Comparison of ENCODE assay signal across 8 cellular contexts in the genomic region with DNA sequence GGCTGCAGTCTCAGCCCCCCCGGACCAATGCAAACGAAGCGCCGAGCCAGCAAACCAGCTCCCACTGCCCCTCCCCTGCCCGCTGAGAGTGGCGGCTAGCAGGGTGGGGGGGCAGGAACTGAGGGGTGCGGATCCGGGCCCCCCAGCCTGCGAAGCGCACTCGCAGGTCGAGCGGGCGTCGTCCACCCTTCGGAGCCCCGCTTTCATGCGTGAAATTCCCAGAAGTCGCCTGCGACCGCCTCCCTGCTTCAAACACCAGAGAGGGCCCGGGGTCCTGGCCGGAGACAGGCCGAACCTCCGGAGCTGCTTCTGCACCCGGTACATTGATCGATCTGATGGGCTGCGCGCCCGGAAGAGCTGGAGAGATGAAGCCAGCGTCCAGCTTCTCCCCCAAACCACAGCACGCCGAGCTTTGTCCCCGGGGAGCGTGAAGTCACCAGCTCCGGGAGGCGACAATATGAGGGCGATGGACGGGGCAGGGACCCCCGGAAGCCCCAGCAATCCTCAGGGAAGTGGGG. TPM values are rescaled to one million over a fixed set of nuclear protein-coding genes. Genes with fewer than 3 reads are reported as not detected.
DNase-seq lines count a peak whose midpoint lies in the region; ATAC-seq and TF ChIP-seq lines count a peak whose summit lies in the region.

No MANE protein-coding gene starts in this region.

- H3K27me3 Mint-ChIP-seq in activated naive CD8-positive, alpha-beta T cell treated with anti-CD3 and anti-CD28 coated beads, Interleukin-2, amount 10 ng/mL, durations not matched to agents 7 days and 5 days = no peaks in the 10 kb centered on the region

- H3K27ac Mint-ChIP-seq in activated naive CD8-positive, alpha-beta T cell treated with anti-CD3 and anti-CD28 coated beads, Interleukin-2, amount 10 ng/mL, durations not matched to agents 7 days and 5 days = peak overlapping the region; percentile 91

- H3K27ac ChIP-seq in HL-60 (replicated peaks) = peak overlapping the region; percentile 97
- H3K27ac ChIP-seq in heart left ventricle = peak overlapping the region; percentile 81 to 96 (median 90)

- WGBS in heart left ventricle, 4 donors = 0 to 2% (median 1%) methylated on average over 6 to 40 of the region's 40 CpGs

- no peaks in the 10 kb centered on the region for H3K9me3 Mint-ChIP-seq in activated naive CD8-positive, alpha-beta T cell treated with anti-CD3 and anti-CD28 coated beads, Interleukin-2, amount 10 ng/mL, durations not matched to agents 7 days and 5 days

- peak; percentile 4 for ATAC-seq in activated naive CD8-positive, alpha-beta T cell treated with anti-CD3 and anti-CD28 coated beads, Interleukin-2, amount 10 ng/mL, durations not matched to agents 7 days and 5 days (ENCODE audit: low read depth)
- ATAC-seq in heart left ventricle (peak in 3 of 4 donors; percentile 13 to 25 (median 18)), HG03520 (IDR thresholded peaks at IDR 0.05; ENCODE audit: unreplicated experiment) (no peak), GM18858 (IDR thresholded peaks at IDR 0.05; ENCODE audit: unreplicated experiment) (no peak)

- H3K4me3 ChIP-seq in HL-60 (replicated peaks; ENCODE audit: insufficient read depth, low read length) = peak overlapping the region; percentile 58
- H3K4me3 ChIP-seq in heart left ventricle = peak overlapping the region; percentile 61 to 99 (median 74)

- H3K36me3 Mint-ChIP-seq in activated naive CD8-positive, alpha-beta T cell treated with anti-CD3 and anti-CD28 coated beads, Interleukin-2, amount 10 ng/mL, durations not matched to agents 7 days and 5 days = peaks cover 14% of the 10 kb centered on the region

- H3K4me1 ChIP-seq in heart left ventricle = peaks cover 5 to 51% (median 38%) of the 10 kb centered on the region in 12 donors

- no peak for TF ChIP-seq CTCF in HL-60 (IDR thresholded peaks at IDR 0.05; ENCODE audit: insufficient read depth, low read length)
- no peak for TF ChIP-seq CTCF in heart left ventricle (IDR thresholded peaks at IDR 0.05)

- intact Hi-C loops in heart left ventricle (cut with DNase I) = loop anchor here (1.0 to 10.0 kb wide), 11 partner anchors 51 to 406 kb away; a partner anchor contains a TSS

- H3K27me3 ChIP-seq in HL-60 (ENCODE audit: insufficient read depth, poor library complexity, severe bottlenecking) = no peaks in the 10 kb centered on the region
- no peaks in the 10 kb centered on the region for H3K27me3 ChIP-seq in heart left ventricle

- DNase-seq in DMS79 treated with DMSO at 0.1 percent for 48 hours (lab: John Stamatoyannopoulos, UW) = peak; percentile 30
- peak; percentile 41 to 75 for DNase-seq in HL-60 (ENCODE audit: low read depth in 1 of 2, low spot score in 1 of 2)
- peak; percentile 79 for DNase-seq in RKO (ENCODE audit: low spot score)
- DNase-seq in activated naive CD8-positive, alpha-beta T cell treated with anti-CD3 and anti-CD28 coated beads, Interleukin-2, amount 10 ng/mL, durations not matched to agents 7 days and 5 days = peak; percentile 70
- peak; percentile 49 to 76 (median 59) for DNase-seq in heart left ventricle
- DNase-seq in pons (ENCODE audit: low spot score) = peak; percentile 71

- peaks cover 36% of the 10 kb centered on the region for H3K4me1 Mint-ChIP-seq in activated naive CD8-positive, alpha-beta T cell treated with anti-CD3 and anti-CD28 coated beads, Interleukin-2, amount 10 ng/mL, durations not matched to agents 7 days and 5 days

- H3K4me3 Mint-ChIP-seq in activated naive CD8-positive, alpha-beta T cell treated with anti-CD3 and anti-CD28 coated beads, Interleukin-2, amount 10 ng/mL, durations not matched to agents 7 days and 5 days = peak overlapping the region; percentile 84

- H3K9me3 ChIP-seq in heart left ventricle = no peaks in the 10 kb centered on the region

- TF ChIP-seq POLR2A in heart left ventricle (IDR thresholded peaks at IDR 0.05) = no peak

- POLR2A ChIA-PET in activated naive CD8-positive, alpha-beta T cell treated with anti-CD3 and anti-CD28 coated beads, Interleukin-2, amount 10 ng/mL, durations not matched to agents 7 days and 5 days (lab: Charles Lee) = interaction anchor here (0.5 to 2.2 kb wide), 18 partner anchors 10 to 406 kb away, joined by 3 to 44 read pairs (median 5); a partner anchor contains a TSS

- peaks cover 0 to 18% (median 11%) of the 10 kb centered on the region in 9 donors for H3K36me3 ChIP-seq in heart left ventricle

RNA-seq across cellular contexts. Expression of a gene that starts 0.6 kb away (rescaled TPM):
- 10 to 100 TPM; 36.2 to 37.2 TPM for total RNA-seq in activated naive CD8-positive, alpha-beta T cell treated with anti-CD3 and anti-CD28 coated beads, Interleukin-2, amount 10 ng/mL, durations not matched to agents 7 days and 5 days
- total RNA-seq in heart left ventricle = 10 to 100 TPM in 7 of 9 donors, 1 to 10 TPM in 2; 8.1 to 20.1 (median 12.9) TPM
- polyA plus RNA-seq in heart left ventricle = 1 to 10 TPM; 7.7 to 8.4 TPM

RNA-seq across cellular contexts. Expression of a gene that starts 52.6 kb away (rescaled TPM):
- total RNA-seq in activated naive CD8-positive, alpha-beta T cell treated with anti-CD3 and anti-CD28 coated beads, Interleukin-2, amount 10 ng/mL, durations not matched to agents 7 days and 5 days = 10 to 100 TPM; 71.9 to 87.8 TPM
- total RNA-seq in heart left ventricle = 10 to 100 TPM; 50.1 to 88.0 (median 55.3) TPM
- 10 to 100 TPM; 63.1 to 94.8 TPM for polyA plus RNA-seq in heart left ventricle

RNA-seq across cellular contexts. Expression of a gene that starts 54.5 kb away (rescaled TPM):
- 100 to 1,000 TPM; 110 to 125 TPM for total RNA-seq in activated naive CD8-positive, alpha-beta T cell treated with anti-CD3 and anti-CD28 coated beads, Interleukin-2, amount 10 ng/mL, durations not matched to agents 7 days and 5 days
- total RNA-seq in heart left ventricle = 10 to 100 TPM in 7 of 9 donors, 1 to 10 TPM in 2; 3.8 to 40.7 (median 27.8) TPM
- polyA plus RNA-seq in heart left ventricle = 1 to 10 TPM; 4.0 to 7.8 TPM

Comparison
In these comparisons a context has a peak if more than half of its experiments do, and no peak if none do; other contexts are left out.
1. ATAC-seq: peak in activated naive CD8-positive, alpha-beta T cell treated with anti-CD3 and anti-CD28 coated beads, Interleukin-2, amount 10 ng/mL, durations not matched to agents 7 days and 5 days (single experiment) and heart left ventricle (3 of 4); none in HG03520 (single experiment) and GM18858 (single experiment).
2. Peak in every context shown above with its lines, with median percentiles within 50 percentile points of each other: DNase-seq.